Comparison of ENCODE assay signal across 12 cellular contexts in genomic region chr5:58545912-58546311, GRCh38. TPM values are rescaled to one million over a fixed set of nuclear protein-coding genes. Genes with fewer than 3 reads are reported as not detected.
DNase-seq lines count a peak whose midpoint lies in the region; ATAC-seq, FAIRE-seq and TF ChIP-seq lines count a peak whose summit lies in the region.
"Had no signal": no experiment of that assay in that cellular context is flagged by ENCODE, and none has a peak within 500 bp of the region (broad histone marks: within the 10 kb centered on the region; RNA-seq: fewer than 3 reads in every experiment).

No MANE protein-coding gene starts in this region.

- H3K4me3 Mint-ChIP-seq in dendritic cell treated with granulocyte-macrophage colony-stimulating factor and Interleukin-4, amounts not matched to agents 40 ng/mL and 50 ng/mL, for 4 days, result no peak overlapping the region
- no peak overlapping the region for H3K4me3 Mint-ChIP-seq in effector memory CD8-positive, alpha-beta T cell

- H3K79me2 ChIP-seq in osteoblast (ENCODE audit: insufficient read depth, low read length), result no peaks in the 10 kb centered on the region

- no peak for TF ChIP-seq POLR2A in GM12891 (IDR thresholded peaks at IDR 0.05; ENCODE audit: low read depth, low read length)

- no peak overlapping the region for H3K4me2 ChIP-seq in osteoblast (ENCODE audit: insufficient read depth, low read length)

- ATAC-seq in GM21423 (IDR thresholded peaks at IDR 0.05; ENCODE audit: unreplicated experiment) (peak; percentile 98), HG03442 (IDR thresholded peaks at IDR 0.05; ENCODE audit: unreplicated experiment) (peak; percentile 95), HG02884 (IDR thresholded peaks at IDR 0.05; ENCODE audit: unreplicated experiment) (no peak)
- no peak for ATAC-seq in stimulated activated naive CD8-positive, alpha-beta T cell treated with anti-CD3 and anti-CD28 coated beads, Interleukin-15, Interleukin-2, amounts not matched to agents 100 U/mL and 50 U/mL, for 24 hours
- ATAC-seq in effector memory CD8-positive, alpha-beta T cell (replicated peaks), result no peak

- no peak for TF ChIP-seq CTCF in osteoblast (IDR thresholded peaks at IDR 0.05; ENCODE audit: extremely low read depth, low read depth, low read length)

- no peak overlapping the region for H3K4me3 ChIP-seq in osteoblast (ENCODE audit: insufficient read depth, low read length)

- peaks cover 3% of the 10 kb centered on the region for H3K36me3 Mint-ChIP-seq in dendritic cell treated with granulocyte-macrophage colony-stimulating factor and Interleukin-4, amounts not matched to agents 40 ng/mL and 50 ng/mL, for 4 days (ENCODE audit: low read depth)
- no peaks in the 10 kb centered on the region for H3K36me3 Mint-ChIP-seq in effector memory CD8-positive, alpha-beta T cell (ENCODE audit: insufficient read depth)

- H3K4me1 ChIP-seq in osteoblast (ENCODE audit: insufficient read depth, low read length), result no peaks in the 10 kb centered on the region

- peak overlapping the region; percentile 70 for H3K27ac Mint-ChIP-seq in dendritic cell treated with granulocyte-macrophage colony-stimulating factor and Interleukin-4, amounts not matched to agents 40 ng/mL and 50 ng/mL, for 4 days
- H3K27ac Mint-ChIP-seq in effector memory CD8-positive, alpha-beta T cell, result no peak overlapping the region

- intact Hi-C loops in dendritic cell treated with granulocyte-macrophage colony-stimulating factor and Interleukin-4, amounts not matched to agents 40 ng/mL and 50 ng/mL, for 4 days (cut with micrococcal nuclease), result loop anchor here (5.0 kb wide), 1 partner anchor 39 kb away; no protein-coding TSS in a partner anchor

- H3K9me3 ChIP-seq in osteoblast (ENCODE audit: low read depth, low read length), result no peaks in the 10 kb centered on the region

- no peak for DNase-seq in GM12891 (ENCODE audit: insufficient read length, low spot score)
- no peak for DNase-seq in stimulated activated naive CD8-positive, alpha-beta T cell treated with anti-CD3 and anti-CD28 coated beads, Interleukin-15, Interleukin-2, amounts not matched to agents 100 U/mL and 50 U/mL, for 24 hours
- DNase-seq in osteoblast (ENCODE audit: insufficient read length, low spot score, missing footprints), result no peak
- DNase-seq in effector memory CD8-positive, alpha-beta T cell, result no peak
- DNase-seq: COR-L47, NCI-H2171 treated with DMSO at 0.1 percent for 48 hours had no signal

- FAIRE-seq in GM12891 (lab: Jason Lieb, UNC), result no peak
- FAIRE-seq: astrocyte, frontal cortex had no signal

- no peak overlapping the region for H2AFZ ChIP-seq in osteoblast (ENCODE audit: low read length)

- peaks cover 51% of the 10 kb centered on the region for H3K4me1 Mint-ChIP-seq in dendritic cell treated with granulocyte-macrophage colony-stimulating factor and Interleukin-4, amounts not matched to agents 40 ng/mL and 50 ng/mL, for 4 days (ENCODE audit: low read depth)
- H3K4me1 Mint-ChIP-seq in effector memory CD8-positive, alpha-beta T cell (ENCODE audit: low read depth in 2 of 2), result no peaks in the 10 kb centered on the region

- no peaks in the 10 kb centered on the region for H3K27me3 ChIP-seq in osteoblast (ENCODE audit: insufficient read depth, low read length)

- H3K9me3 Mint-ChIP-seq in dendritic cell treated with granulocyte-macrophage colony-stimulating factor and Interleukin-4, amounts not matched to agents 40 ng/mL and 50 ng/mL, for 4 days, result peaks cover 1% of the 10 kb centered on the region
- H3K9me3 Mint-ChIP-seq in effector memory CD8-positive, alpha-beta T cell, result peaks cover 0 to 5% of the 10 kb centered on the region in 2 donors

- no peak overlapping the region for H3K27ac ChIP-seq in osteoblast (ENCODE audit: low read depth, low read length)

- no peaks in the 10 kb centered on the region for H4K20me1 ChIP-seq in osteoblast (ENCODE audit: insufficient read depth, low read length)

- no peaks in the 10 kb centered on the region for H3K36me3 ChIP-seq in osteoblast (ENCODE audit: insufficient read depth, low read length)

- no peaks in the 10 kb centered on the region for H3K27me3 Mint-ChIP-seq in dendritic cell treated with granulocyte-macrophage colony-stimulating factor and Interleukin-4, amounts not matched to agents 40 ng/mL and 50 ng/mL, for 4 days
- H3K27me3 Mint-ChIP-seq in effector memory CD8-positive, alpha-beta T cell, result no peaks in the 10 kb centered on the region

TF ChIP-seq in GM12891, 5 proteins besides CTCF, POLR2A, EP300 and RAD21:
- TF ChIP-seq PAX5 (IDR thresholded peaks at IDR 0.05; ENCODE audit: insufficient read depth, low read length, severe bottlenecking) (no peak), POU2F2 (IDR thresholded peaks at IDR 0.05; ENCODE audit: low read depth, low read length) (no peak), SPI1 (IDR thresholded peaks at IDR 0.05; ENCODE audit: low read depth, low read length) (peak; percentile 54; the same call in 1 of the 2 replicates)

RNA-seq across cellular contexts. Expression of gene RAB3C, which starts 37.0 kb away (rescaled TPM):
- not detected for polyA plus RNA-seq in GM12891 (2012; ENCODE audit: low read depth, missing spikeins)
- total RNA-seq in osteoblast, result not detected in 2 replicates

RNA-seq across cellular contexts. Expression of gene GAPT, which starts 54.7 kb away (rescaled TPM):
- 0.35 TPM for polyA plus RNA-seq in GM12891 (2012; ENCODE audit: low read depth, missing spikeins)
- total RNA-seq in osteoblast, result not detected in 2 replicates
- total RNA-seq: astrocyte, frontal cortex had no signal

Comparison
In these comparisons a context has a peak if more than half of its experiments do, and no peak if none do; other contexts are left out.
1. ATAC-seq: peak in GM21423 (single experiment) and HG03442 (single experiment); none in stimulated activated naive CD8-positive, alpha-beta T cell treated with anti-CD3 and anti-CD28 coated beads, Interleukin-15, Interleukin-2, amounts not matched to agents 100 U/mL and 50 U/mL, for 24 hours (single experiment), effector memory CD8-positive, alpha-beta T cell (single experiment) and HG02884 (single experiment).